2 cellular contexts compared by ENCODE assay signal in the genomic region with DNA sequence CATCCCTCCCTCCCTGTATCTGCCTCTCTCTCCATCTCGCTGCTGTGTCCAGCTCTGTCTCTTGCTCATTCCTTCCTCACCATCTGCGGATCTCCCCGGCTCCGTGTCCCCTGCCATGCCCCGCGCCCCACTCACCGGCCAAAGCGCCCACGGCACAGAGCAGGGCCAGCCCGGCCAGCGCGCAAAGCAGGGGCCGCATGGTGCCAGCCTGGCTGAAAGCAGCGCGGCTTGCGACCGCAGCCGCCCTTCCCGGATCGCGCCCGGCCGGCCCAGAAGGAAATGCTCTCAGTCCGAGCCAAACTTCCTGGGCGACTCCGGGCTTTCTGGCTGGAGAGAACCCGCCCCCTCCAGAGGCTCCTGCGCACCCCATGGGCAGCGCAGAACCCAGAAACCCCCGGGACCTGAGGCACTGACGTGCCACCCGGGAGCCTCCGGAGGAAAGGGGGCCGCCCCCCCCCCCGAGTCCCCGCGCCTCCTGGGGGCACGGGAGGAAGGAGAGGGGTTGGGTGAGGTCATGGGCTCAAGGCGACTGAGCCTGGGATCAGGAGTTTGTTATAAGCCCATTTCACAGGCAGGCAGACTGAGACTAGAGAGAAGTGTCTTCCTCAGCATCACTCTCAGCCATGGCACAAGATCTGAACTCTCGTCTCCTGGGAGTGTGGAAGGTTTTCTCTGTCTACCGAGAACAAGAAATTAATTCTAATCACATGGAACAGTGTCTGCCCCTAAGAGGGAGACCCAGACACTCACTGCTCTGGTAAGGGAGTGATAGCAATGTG.
TF ChIP-seq lines count a peak whose summit lies in the region.

No MANE protein-coding gene starts in this region.

TF ChIP-seq in A549, 52 proteins besides CTCF, POLR2A, EP300 and RAD21 (continued from another document):
- TF ChIP-seq, protein P1, sequence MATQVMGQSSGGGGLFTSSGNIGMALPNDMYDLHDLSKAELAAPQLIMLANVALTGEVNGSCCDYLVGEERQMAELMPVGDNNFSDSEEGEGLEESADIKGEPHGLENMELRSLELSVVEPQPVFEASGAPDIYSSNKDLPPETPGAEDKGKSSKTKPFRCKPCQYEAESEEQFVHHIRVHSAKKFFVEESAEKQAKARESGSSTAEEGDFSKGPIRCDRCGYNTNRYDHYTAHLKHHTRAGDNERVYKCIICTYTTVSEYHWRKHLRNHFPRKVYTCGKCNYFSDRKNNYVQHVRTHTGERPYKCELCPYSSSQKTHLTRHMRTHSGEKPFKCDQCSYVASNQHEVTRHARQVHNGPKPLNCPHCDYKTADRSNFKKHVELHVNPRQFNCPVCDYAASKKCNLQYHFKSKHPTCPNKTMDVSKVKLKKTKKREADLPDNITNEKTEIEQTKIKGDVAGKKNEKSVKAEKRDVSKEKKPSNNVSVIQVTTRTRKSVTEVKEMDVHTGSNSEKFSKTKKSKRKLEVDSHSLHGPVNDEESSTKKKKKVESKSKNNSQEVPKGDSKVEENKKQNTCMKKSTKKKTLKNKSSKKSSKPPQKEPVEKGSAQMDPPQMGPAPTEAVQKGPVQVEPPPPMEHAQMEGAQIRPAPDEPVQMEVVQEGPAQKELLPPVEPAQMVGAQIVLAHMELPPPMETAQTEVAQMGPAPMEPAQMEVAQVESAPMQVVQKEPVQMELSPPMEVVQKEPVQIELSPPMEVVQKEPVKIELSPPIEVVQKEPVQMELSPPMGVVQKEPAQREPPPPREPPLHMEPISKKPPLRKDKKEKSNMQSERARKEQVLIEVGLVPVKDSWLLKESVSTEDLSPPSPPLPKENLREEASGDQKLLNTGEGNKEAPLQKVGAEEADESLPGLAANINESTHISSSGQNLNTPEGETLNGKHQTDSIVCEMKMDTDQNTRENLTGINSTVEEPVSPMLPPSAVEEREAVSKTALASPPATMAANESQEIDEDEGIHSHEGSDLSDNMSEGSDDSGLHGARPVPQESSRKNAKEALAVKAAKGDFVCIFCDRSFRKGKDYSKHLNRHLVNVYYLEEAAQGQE (IDR thresholded peaks at IDR 0.05), result no peak
- TF ChIP-seq EHF (CRISPR knock-in tag; IDR thresholded peaks at IDR 0.05) (no peak), BHLHE40 (IDR thresholded peaks at IDR 0.05; ENCODE audit: low read depth, low read length) (no peak), FOSB (CRISPR knock-in tag; IDR thresholded peaks at IDR 0.05) (no peak), EHMT2 (IDR thresholded peaks at IDR 0.05; ENCODE audit: low read depth) (no peak), HOXA7 (CRISPR knock-in tag; IDR thresholded peaks at IDR 0.05) (no peak), ZNF302 (CRISPR knock-in tag; IDR thresholded peaks at IDR 0.05) (no peak)
- TF ChIP-seq, protein P2, sequence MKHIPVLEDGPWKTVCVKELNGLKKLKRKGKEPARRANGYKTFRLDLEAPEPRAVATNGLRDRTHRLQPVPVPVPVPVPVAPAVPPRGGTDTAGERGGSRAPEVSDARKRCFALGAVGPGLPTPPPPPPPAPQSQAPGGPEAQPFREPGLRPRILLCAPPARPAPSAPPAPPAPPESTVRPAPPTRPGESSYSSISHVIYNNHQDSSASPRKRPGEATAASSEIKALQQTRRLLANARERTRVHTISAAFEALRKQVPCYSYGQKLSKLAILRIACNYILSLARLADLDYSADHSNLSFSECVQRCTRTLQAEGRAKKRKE (CRISPR knock-in tag; IDR thresholded peaks at IDR 0.05; ENCODE audit: low read depth), result no peak
- TF ChIP-seq, protein P3, sequence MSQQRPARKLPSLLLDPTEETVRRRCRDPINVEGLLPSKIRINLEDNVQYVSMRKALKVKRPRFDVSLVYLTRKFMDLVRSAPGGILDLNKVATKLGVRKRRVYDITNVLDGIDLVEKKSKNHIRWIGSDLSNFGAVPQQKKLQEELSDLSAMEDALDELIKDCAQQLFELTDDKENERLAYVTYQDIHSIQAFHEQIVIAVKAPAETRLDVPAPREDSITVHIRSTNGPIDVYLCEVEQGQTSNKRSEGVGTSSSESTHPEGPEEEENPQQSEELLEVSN (IDR thresholded peaks at IDR 0.05; ENCODE audit: borderline replicate concordance, low read depth), result no peak

TF ChIP-seq in GM23338, 12 proteins besides CTCF, POLR2A, EP300 and RAD21 (continued from another document):
- TF ChIP-seq, protein P4, sequence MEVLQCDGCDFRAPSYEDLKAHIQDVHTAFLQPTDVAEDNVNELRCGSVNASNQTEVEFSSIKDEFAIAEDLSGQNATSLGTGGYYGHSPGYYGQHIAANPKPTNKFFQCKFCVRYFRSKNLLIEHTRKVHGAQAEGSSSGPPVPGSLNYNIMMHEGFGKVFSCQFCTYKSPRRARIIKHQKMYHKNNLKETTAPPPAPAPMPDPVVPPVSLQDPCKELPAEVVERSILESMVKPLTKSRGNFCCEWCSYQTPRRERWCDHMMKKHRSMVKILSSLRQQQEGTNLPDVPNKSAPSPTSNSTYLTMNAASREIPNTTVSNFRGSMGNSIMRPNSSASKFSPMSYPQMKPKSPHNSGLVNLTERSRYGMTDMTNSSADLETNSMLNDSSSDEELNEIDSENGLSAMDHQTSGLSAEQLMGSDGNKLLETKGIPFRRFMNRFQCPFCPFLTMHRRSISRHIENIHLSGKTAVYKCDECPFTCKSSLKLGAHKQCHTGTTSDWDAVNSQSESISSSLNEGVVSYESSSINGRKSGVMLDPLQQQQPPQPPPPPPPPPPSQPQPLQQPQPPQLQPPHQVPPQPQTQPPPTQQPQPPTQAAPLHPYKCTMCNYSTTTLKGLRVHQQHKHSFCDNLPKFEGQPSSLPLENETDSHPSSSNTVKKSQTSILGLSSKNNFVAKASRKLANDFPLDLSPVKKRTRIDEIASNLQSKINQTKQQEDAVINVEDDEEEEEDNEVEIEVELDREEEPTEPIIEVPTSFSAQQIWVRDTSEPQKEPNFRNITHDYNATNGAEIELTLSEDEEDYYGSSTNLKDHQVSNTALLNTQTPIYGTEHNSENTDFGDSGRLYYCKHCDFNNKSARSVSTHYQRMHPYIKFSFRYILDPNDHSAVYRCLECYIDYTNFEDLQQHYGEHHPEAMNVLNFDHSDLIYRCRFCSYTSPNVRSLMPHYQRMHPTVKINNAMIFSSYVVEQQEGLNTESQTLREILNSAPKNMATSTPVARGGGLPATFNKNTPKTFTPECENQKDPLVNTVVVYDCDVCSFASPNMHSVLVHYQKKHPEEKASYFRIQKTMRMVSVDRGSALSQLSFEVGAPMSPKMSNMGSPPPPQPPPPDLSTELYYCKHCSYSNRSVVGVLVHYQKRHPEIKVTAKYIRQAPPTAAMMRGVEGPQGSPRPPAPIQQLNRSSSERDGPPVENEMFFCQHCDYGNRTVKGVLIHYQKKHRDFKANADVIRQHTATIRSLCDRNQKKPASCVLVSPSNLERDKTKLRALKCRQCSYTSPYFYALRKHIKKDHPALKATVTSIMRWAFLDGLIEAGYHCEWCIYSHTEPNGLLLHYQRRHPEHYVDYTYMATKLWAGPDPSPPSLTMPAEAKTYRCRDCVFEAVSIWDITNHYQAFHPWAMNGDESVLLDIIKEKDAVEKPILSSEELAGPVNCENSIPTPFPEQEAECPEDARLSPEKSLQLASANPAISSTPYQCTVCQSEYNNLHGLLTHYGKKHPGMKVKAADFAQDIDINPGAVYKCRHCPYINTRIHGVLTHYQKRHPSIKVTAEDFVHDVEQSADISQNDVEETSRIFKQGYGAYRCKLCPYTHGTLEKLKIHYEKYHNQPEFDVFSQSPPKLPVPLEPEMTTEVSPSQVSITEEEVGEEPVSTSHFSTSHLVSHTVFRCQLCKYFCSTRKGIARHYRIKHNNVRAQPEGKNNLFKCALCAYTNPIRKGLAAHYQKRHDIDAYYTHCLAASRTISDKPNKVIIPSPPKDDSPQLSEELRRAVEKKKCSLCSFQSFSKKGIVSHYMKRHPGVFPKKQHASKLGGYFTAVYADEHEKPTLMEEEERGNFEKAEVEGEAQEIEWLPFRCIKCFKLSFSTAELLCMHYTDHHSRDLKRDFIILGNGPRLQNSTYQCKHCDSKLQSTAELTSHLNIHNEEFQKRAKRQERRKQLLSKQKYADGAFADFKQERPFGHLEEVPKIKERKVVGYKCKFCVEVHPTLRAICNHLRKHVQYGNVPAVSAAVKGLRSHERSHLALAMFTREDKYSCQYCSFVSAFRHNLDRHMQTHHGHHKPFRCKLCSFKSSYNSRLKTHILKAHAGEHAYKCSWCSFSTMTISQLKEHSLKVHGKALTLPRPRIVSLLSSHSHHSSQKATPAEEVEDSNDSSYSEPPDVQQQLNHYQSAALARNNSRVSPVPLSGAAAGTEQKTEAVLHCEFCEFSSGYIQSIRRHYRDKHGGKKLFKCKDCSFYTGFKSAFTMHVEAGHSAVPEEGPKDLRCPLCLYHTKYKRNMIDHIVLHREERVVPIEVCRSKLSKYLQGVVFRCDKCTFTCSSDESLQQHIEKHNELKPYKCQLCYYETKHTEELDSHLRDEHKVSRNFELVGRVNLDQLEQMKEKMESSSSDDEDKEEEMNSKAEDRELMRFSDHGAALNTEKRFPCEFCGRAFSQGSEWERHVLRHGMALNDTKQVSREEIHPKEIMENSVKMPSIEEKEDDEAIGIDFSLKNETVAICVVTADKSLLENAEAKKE (CRISPR knock-in tag; IDR thresholded peaks at IDR 0.05), result no peak
- TF ChIP-seq POLR2AphosphoS5 (IDR thresholded peaks at IDR 0.05; ENCODE audit: low read depth), result no peak
- TF ChIP-seq EZH2 (IDR thresholded peaks at IDR 0.05; ENCODE audit: low read depth, unreplicated experiment), result no peak
- TF ChIP-seq, protein P1 (IDR thresholded peaks at IDR 0.05; ENCODE audit: unreplicated experiment), result no peak
- TF ChIP-seq NANOG (IDR thresholded peaks at IDR 0.05; ENCODE audit: borderline replicate concordance), result no peak
